ENCODE assay signal across 8 cellular contexts in the genomic region with DNA sequence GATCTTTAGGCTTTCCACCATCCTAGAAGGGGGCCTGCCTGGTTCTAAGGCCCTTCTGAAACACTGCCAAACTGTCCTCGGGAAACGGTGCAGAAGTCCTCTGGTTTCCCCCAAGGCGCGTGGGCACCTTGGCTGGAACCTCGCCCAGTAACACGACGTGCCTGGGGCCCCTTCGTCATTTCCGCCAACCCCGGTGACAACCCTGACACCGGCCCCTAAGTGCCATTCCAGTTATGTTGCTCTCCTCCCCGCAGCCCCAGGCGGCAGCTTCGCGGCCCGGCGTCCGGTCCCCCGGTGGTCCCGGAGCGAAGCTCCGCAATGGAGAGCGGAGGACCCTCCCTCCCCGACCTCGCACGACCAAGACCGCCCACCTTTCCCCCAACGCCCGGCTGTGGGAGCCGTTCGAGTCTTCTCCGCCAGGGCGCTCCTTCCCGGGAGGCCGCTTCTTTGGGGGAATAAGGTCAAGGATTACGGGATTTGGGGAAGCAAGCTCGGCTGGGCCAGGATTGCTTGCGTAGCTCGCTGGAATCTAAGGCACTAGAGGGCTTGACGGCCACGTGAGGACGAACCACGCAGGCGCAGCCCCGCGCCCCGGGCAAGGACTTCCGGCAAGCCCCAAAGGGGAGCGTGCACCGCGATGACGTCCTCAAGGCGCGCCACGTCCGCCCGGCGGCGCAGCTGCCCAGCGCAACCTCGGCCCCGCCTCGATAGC. TPM values are rescaled to one million over a fixed set of nuclear protein-coding genes. Genes with fewer than 3 reads are reported as not detected.
A peak's percentile ranks its signal among the peaks of the same experiment; 100 is the strongest.
DNase-seq lines count a peak whose midpoint lies in the region; ATAC-seq, FAIRE-seq and TF ChIP-seq lines count a peak whose summit lies in the region.

No MANE protein-coding gene starts in this region.

- DNase-seq in Caki2 (ENCODE audit: low read depth) (peak; percentile 91), NT2/D1 (ENCODE audit: low read depth, low spot score) (peak; percentile 98), endothelial cell of umbilical vein (ENCODE audit: low read depth, low spot score) (peak; percentile 98), mesothelial cell of epicardium (ENCODE audit: low spot score in 2 of 2, unreplicated experiment in 2 of 2) (peak; percentile 97 to 99)
- peak; percentile 98 for DNase-seq in activated CD8-positive, alpha-beta memory T cell treated with anti-CD3 and anti-CD28 coated beads, Interleukin-2, amount 50 U/mL, for 4 hours
- peak; percentile 92 to 93 for DNase-seq in stimulated activated CD8-positive, alpha-beta memory T cell treated with anti-CD3 and anti-CD28 coated beads, Interleukin-15, amount 100 ng/mL, for 4 hours (ENCODE audit: low read depth in 2 of 2)

- H3K4me3 Mint-ChIP-seq in mesothelial cell of epicardium = peak overlapping the region; percentile 96

- peaks cover 22% of the 10 kb centered on the region for H3K4me1 Mint-ChIP-seq in mesothelial cell of epicardium

- H3K9me3 Mint-ChIP-seq in mesothelial cell of epicardium = no peaks in the 10 kb centered on the region

- H3K27me3 Mint-ChIP-seq in mesothelial cell of epicardium (ENCODE audit: low read depth) = no peaks in the 10 kb centered on the region

- peaks cover 8% of the 10 kb centered on the region for H3K4me1 ChIP-seq in HUES48 (ENCODE audit: control insufficient read depth, insufficient read depth, low read length)
- peaks cover 10% of the 10 kb centered on the region for H3K4me1 ChIP-seq in NT2/D1 (ENCODE audit: insufficient read depth, insufficient read length)
- peaks cover 24% of the 10 kb centered on the region for H3K4me1 ChIP-seq in endothelial cell of umbilical vein (ENCODE audit: control insufficient read depth, extremely low read depth, insufficient read depth, low read length)

- no peaks in the 10 kb centered on the region for H3K9me1 ChIP-seq in endothelial cell of umbilical vein (replicated peaks; ENCODE audit: control insufficient read depth, extremely low read depth, insufficient read depth, low read length)

- TF ChIP-seq CTCF in endothelial cell of umbilical vein (IDR thresholded peaks at IDR 0.05; ENCODE audit: extremely low read depth in 1 of 2, insufficient read depth in 1 of 2, low read depth in 1 of 2, low read length in 2 of 2) (no peak), mesothelial cell of epicardium (IDR thresholded peaks at IDR 0.05; ENCODE audit: unreplicated experiment) (peak; percentile 12)

- H3K36me3 ChIP-seq in HUES48 (ENCODE audit: control insufficient read depth, insufficient read depth, low read length) (peaks cover 4% of the 10 kb centered on the region), NT2/D1 (ENCODE audit: insufficient read depth, insufficient read length, low read length) (peaks cover 62% of the 10 kb centered on the region), endothelial cell of umbilical vein (ENCODE audit: control insufficient read depth in 2 of 2, extremely low read depth in 1 of 2, insufficient read depth in 2 of 2, low read length in 2 of 2) (peaks cover 0 to 5% of the 10 kb centered on the region in 2 experiments)

- peak overlapping the region; percentile 82 for H3K4me2 ChIP-seq in endothelial cell of umbilical vein (ENCODE audit: insufficient read depth, low read length)

- peak overlapping the region; percentile 15 for H2AFZ ChIP-seq in endothelial cell of umbilical vein (ENCODE audit: low read depth, low read length)

- peak overlapping the region; percentile 100 for H3K27ac Mint-ChIP-seq in mesothelial cell of epicardium

- dilution Hi-C loops in endothelial cell of umbilical vein (cut with MboI; ENCODE audit: extremely low pct_ligation_motif_present, low sequenced_read_pairs) = no loop called here

- peak overlapping the region; percentile 74 for H3K4me3 ChIP-seq in HUES48 (ENCODE audit: low read depth, low read length)
- peak overlapping the region; percentile 92 for H3K4me3 ChIP-seq in NT2/D1 (ENCODE audit: insufficient read length, low read depth)
- H3K4me3 ChIP-seq in endothelial cell of umbilical vein (replicated peaks in 1 of 3; ENCODE audit: insufficient read depth in 1 of 3, low read depth in 1 of 3, low read length in 3 of 3) = peak overlapping the region; percentile 69 to 81 (median 79)

- H3K27ac ChIP-seq in HUES48 (ENCODE audit: low read depth, low read length) = peak overlapping the region; percentile 99
- peak overlapping the region; percentile 99 for H3K27ac ChIP-seq in endothelial cell of umbilical vein (ENCODE audit: insufficient read depth, low read depth, low read length)

- H4K20me1 ChIP-seq in endothelial cell of umbilical vein (replicated peaks; ENCODE audit: control insufficient read depth, extremely low read depth, insufficient read depth, low read length) = no peaks in the 10 kb centered on the region

- BruUV-seq in endothelial cell of umbilical vein (replicated peaks; lab: Mats Ljungman, UMichigan) = TSS peak; percentile 51

- CTCF ChIA-PET in endothelial cell of umbilical vein (lab: Charles Lee) = interaction anchor here (1.1 to 1.3 kb wide), 2 partner anchors 12 to 99 kb away, joined by 3 to 6 read pairs; no protein-coding TSS in a partner anchor

- H3K36me3 Mint-ChIP-seq in mesothelial cell of epicardium = peaks cover 7% of the 10 kb centered on the region

- peak; percentile 55 for ATAC-seq in GM21390 (IDR thresholded peaks at IDR 0.05; ENCODE audit: unreplicated experiment)

- intact Hi-C loops in endothelial cell of umbilical vein (cut with micrococcal nuclease) = loop anchor here (1.0 to 2.0 kb wide), 3 partner anchors 92 to 299 kb away; a partner anchor contains a TSS

- no peaks in the 10 kb centered on the region for H3K9me3 ChIP-seq in HUES48 (ENCODE audit: control insufficient read depth, insufficient read depth, low read length)
- no peaks in the 10 kb centered on the region for H3K9me3 ChIP-seq in NT2/D1 (ENCODE audit: insufficient read depth, low read length)
- H3K9me3 ChIP-seq in endothelial cell of umbilical vein (replicated peaks; ENCODE audit: control insufficient read depth, insufficient read depth, low read length) = no peaks in the 10 kb centered on the region

- peak; percentile 98 for FAIRE-seq in endothelial cell of umbilical vein (lab: Jason Lieb, UNC)

- in situ Hi-C loops in Caki2 (cut with HindIII; ENCODE audit: low pct_unique_long_range_greater_than_20kb, low sequenced_read_pairs) = no loop called here

- H3K9ac ChIP-seq in HUES48 (ENCODE audit: low read depth, low read length) (peak overlapping the region; percentile 80), NT2/D1 (ENCODE audit: insufficient read length, low read depth) (peak overlapping the region; percentile 97), endothelial cell of umbilical vein (replicated peaks; ENCODE audit: extremely low read depth, insufficient read depth, low read length) (peak overlapping the region; percentile 99)

- POLR2A ChIA-PET in endothelial cell of umbilical vein (lab: Charles Lee) = interaction anchor here (0.7 to 1.4 kb wide), 6 partner anchors 37 to 515 kb away, joined by 3 to 4 read pairs (median 3); a partner anchor contains a TSS

- peak; percentile 53 for TF ChIP-seq POLR2A in endothelial cell of umbilical vein (IDR thresholded peaks at IDR 0.05; ENCODE audit: low read depth, low read length)

- H3K79me2 ChIP-seq in endothelial cell of umbilical vein (ENCODE audit: control insufficient read depth, insufficient read depth, low read length) = peaks cover 20% of the 10 kb centered on the region

- H3K27me3 ChIP-seq in HUES48 (ENCODE audit: control insufficient read depth, insufficient read depth, low read length) (no peaks in the 10 kb centered on the region), NT2/D1 (ENCODE audit: insufficient read depth, insufficient read length) (no peaks in the 10 kb centered on the region), endothelial cell of umbilical vein (ENCODE audit: control insufficient read depth in 2 of 2, insufficient read depth in 2 of 2, low read length in 2 of 2) (no peaks in the 10 kb centered on the region)

RNA-seq across cellular contexts. Expression of a gene that starts 0.6 kb away (rescaled TPM):
- total RNA-seq in Caki2 (2014; rRNA removed; shearing (Covaris generic); ENCODE audit: low replicate concordance) = 271 and 316 TPM in 2 replicates
- 143 and 144 TPM in 2 replicates for total RNA-seq in endothelial cell of umbilical vein
- 198 and 276 TPM in 2 replicates for polyA plus RNA-seq in endothelial cell of umbilical vein
- 113 and 158 TPM in 2 replicates for polyA plus RNA-seq in endothelial cell of umbilical vein (2011; cell fraction: cytosol; rRNA removed)
- 133 and 164 TPM in 2 replicates for polyA plus RNA-seq in endothelial cell of umbilical vein (2011; cell fraction: nucleus; rRNA removed)
- polyA plus RNA-seq in endothelial cell of umbilical vein (2012) = 131 and 195 TPM in 2 replicates
- 102 and 123 TPM in 2 replicates for polyA minus RNA-seq in endothelial cell of umbilical vein
- 64.9 TPM for polyA minus RNA-seq in endothelial cell of umbilical vein (2011; cell fraction: cytosol; rRNA and poly(A)+ RNA removed)
- 31.1 and 63.8 TPM in 2 replicates for polyA minus RNA-seq in endothelial cell of umbilical vein (2011; cell fraction: nucleus; rRNA and poly(A)+ RNA removed)
- 81.7 to 89.4 TPM (median 83.2 TPM) in 3 replicates for total RNA-seq in mesothelial cell of epicardium

RNA-seq across cellular contexts. Expression of a gene that starts 29.0 kb away (rescaled TPM):
- 43.8 and 120 TPM in 2 replicates for total RNA-seq in Caki2 (2014; rRNA removed; shearing (Covaris generic); ENCODE audit: low replicate concordance)
- total RNA-seq in endothelial cell of umbilical vein (103 TPM in 2 replicates), mesothelial cell of epicardium (35.1 to 41.5 TPM (median 39.3 TPM) in 3 replicates)
- polyA plus RNA-seq in endothelial cell of umbilical vein = 105 and 109 TPM in 2 replicates
- 127 and 138 TPM in 2 replicates for polyA plus RNA-seq in endothelial cell of umbilical vein (2011; cell fraction: cytosol; rRNA removed)
- polyA plus RNA-seq in endothelial cell of umbilical vein (2011; cell fraction: nucleus; rRNA removed) = 92.5 and 103 TPM in 2 replicates
- polyA plus RNA-seq in endothelial cell of umbilical vein (2012) = 125 and 149 TPM in 2 replicates
- 64.3 and 71.5 TPM in 2 replicates for polyA minus RNA-seq in endothelial cell of umbilical vein
- 30.1 TPM for polyA minus RNA-seq in endothelial cell of umbilical vein (2011; cell fraction: cytosol; rRNA and poly(A)+ RNA removed)
- 10.0 and 19.0 TPM in 2 replicates for polyA minus RNA-seq in endothelial cell of umbilical vein (2011; cell fraction: nucleus; rRNA and poly(A)+ RNA removed)

RNA-seq across cellular contexts. Expression of a gene that starts 30.9 kb away (rescaled TPM):
- total RNA-seq in Caki2 (2014; rRNA removed; shearing (Covaris generic); ENCODE audit: low replicate concordance) = 2.0 and 3.4 TPM in 2 replicates
- 0.55 and 0.90 TPM in 2 replicates for total RNA-seq in endothelial cell of umbilical vein
- 0.47 and 0.64 TPM in 2 replicates for polyA plus RNA-seq in endothelial cell of umbilical vein
- 0.21 and 0.34 TPM in 2 replicates for polyA plus RNA-seq in endothelial cell of umbilical vein (2011; cell fraction: cytosol; rRNA removed)
- 1.7 and 2.3 TPM in 2 replicates for polyA plus RNA-seq in endothelial cell of umbilical vein (2011; cell fraction: nucleus; rRNA removed)
- 0.24 and 0.76 TPM in 2 replicates for polyA plus RNA-seq in endothelial cell of umbilical vein (2012)
- polyA minus RNA-seq in endothelial cell of umbilical vein = 0.34 and 0.40 TPM in 2 replicates
- 0.72 TPM for polyA minus RNA-seq in endothelial cell of umbilical vein (2011; cell fraction: cytosol; rRNA and poly(A)+ RNA removed)
- 0.29 and 1.2 TPM in 2 replicates for polyA minus RNA-seq in endothelial cell of umbilical vein (2011; cell fraction: nucleus; rRNA and poly(A)+ RNA removed)
- 3.0 to 3.4 TPM (median 3.2 TPM) in 3 replicates for total RNA-seq in mesothelial cell of epicardium

RNA-seq across cellular contexts. Expression of a gene that starts 54.1 kb away (rescaled TPM):
- total RNA-seq in Caki2 (2014; rRNA removed; shearing (Covaris generic); ENCODE audit: low replicate concordance) = 6.7 and 18.4 TPM in 2 replicates
- total RNA-seq in endothelial cell of umbilical vein = 1.8 and 2.1 TPM in 2 replicates
- polyA plus RNA-seq in endothelial cell of umbilical vein = 2.6 and 3.9 TPM in 2 replicates
- 0.61 and 0.97 TPM in 2 replicates for polyA plus RNA-seq in endothelial cell of umbilical vein (2011; cell fraction: cytosol; rRNA removed)
- polyA plus RNA-seq in endothelial cell of umbilical vein (2011; cell fraction: nucleus; rRNA removed) = 12.6 and 17.5 TPM in 2 replicates
- 0.35 and 1.5 TPM in 2 replicates for polyA plus RNA-seq in endothelial cell of umbilical vein (2012)
- 0.25 and 1.0 TPM in 2 replicates for polyA minus RNA-seq in endothelial cell of umbilical vein
- 1.3 TPM for polyA minus RNA-seq in endothelial cell of umbilical vein (2011; cell fraction: cytosol; rRNA and poly(A)+ RNA removed)
- polyA minus RNA-seq in endothelial cell of umbilical vein (2011; cell fraction: nucleus; rRNA and poly(A)+ RNA removed) = 0.58 and 4.2 TPM in 2 replicates
- total RNA-seq in mesothelial cell of epicardium = 16.5 to 17.4 TPM (median 16.6 TPM) in 3 replicates

RNA-seq across cellular contexts. Expression of a gene that starts 54.4 kb away (rescaled TPM):
- 107 and 124 TPM in 2 replicates for total RNA-seq in Caki2 (2014; rRNA removed; shearing (Covaris generic); ENCODE audit: low replicate concordance)
- 12.2 and 14.1 TPM in 2 replicates for total RNA-seq in endothelial cell of umbilical vein
- 19.9 and 27.9 TPM in 2 replicates for polyA plus RNA-seq in endothelial cell of umbilical vein
- 11.1 and 16.5 TPM in 2 replicates for polyA plus RNA-seq in endothelial cell of umbilical vein (2011; cell fraction: cytosol; rRNA removed)
- 20.5 and 21.7 TPM in 2 replicates for polyA plus RNA-seq in endothelial cell of umbilical vein (2011; cell fraction: nucleus; rRNA removed)
- polyA plus RNA-seq in endothelial cell of umbilical vein (2012) = 5.5 and 12.2 TPM in 2 replicates
- 5.7 and 7.6 TPM in 2 replicates for polyA minus RNA-seq in endothelial cell of umbilical vein
- polyA minus RNA-seq in endothelial cell of umbilical vein (2011; cell fraction: cytosol; rRNA and poly(A)+ RNA removed) = 5.4 TPM
- 1.7 and 3.0 TPM in 2 replicates for polyA minus RNA-seq in endothelial cell of umbilical vein (2011; cell fraction: nucleus; rRNA and poly(A)+ RNA removed)
- 29.3 to 32.3 TPM (median 32.1 TPM) in 3 replicates for total RNA-seq in mesothelial cell of epicardium

Comparison
In these comparisons a context has a peak if more than half of its experiments do, and no peak if none do; other contexts are left out.
1. Peak in every context shown above with its lines: DNase-seq, ATAC-seq, H3K4me3 ChIP-seq and H3K27ac ChIP-seq.